In genomic region chr5:162956570-162956969, GRCh38 we compare ENCODE assay signal across 16 cellular contexts.
"Had no signal": no experiment of that assay in that cellular context is flagged by ENCODE, and none has a peak within 500 bp of the region (broad histone marks: within the 10 kb centered on the region; RNA-seq: fewer than 3 reads in every experiment).

No MANE protein-coding gene starts in this region.

- H3K27me3 Mint-ChIP-seq: activated naive CD8-positive, alpha-beta T cell treated with anti-CD3 and anti-CD28 coated beads for 36 hours; dendritic cell treated with granulocyte-macrophage colony-stimulating factor and Interleukin-4, amounts not matched to agents 40 ng/mL and 50 ng/mL, for 4 days; naive thymus-derived CD8-positive, alpha-beta T cell; progenitor cell of endocrine pancreas; stimulated activated memory B cell treated with anti-CD40 and anti-IgM and Interleukin-4, amounts not matched to agents 10 μg/mL and 1 μg/mL and 100 μg/mL, for 72 hours had no signal

- H3K4me1 ChIP-seq: tibial nerve, vagina had no signal

- H3K27me3 ChIP-seq: tibial nerve, vagina had no signal

- H3K4me1 Mint-ChIP-seq: activated naive CD8-positive, alpha-beta T cell treated with anti-CD3 and anti-CD28 coated beads for 36 hours; naive thymus-derived CD8-positive, alpha-beta T cell; stimulated activated memory B cell treated with anti-CD40 and anti-IgM and Interleukin-4, amounts not matched to agents 10 μg/mL and 1 μg/mL and 100 μg/mL, for 72 hours had no signal

- H3K36me3 Mint-ChIP-seq: activated naive CD8-positive, alpha-beta T cell treated with anti-CD3 and anti-CD28 coated beads for 36 hours; naive thymus-derived CD8-positive, alpha-beta T cell; stimulated activated memory B cell treated with anti-CD40 and anti-IgM and Interleukin-4, amounts not matched to agents 10 μg/mL and 1 μg/mL and 100 μg/mL, for 72 hours had no signal

- H3K4me3 ChIP-seq: mucosa of descending colon, smooth muscle cell, tibial nerve, vagina had no signal

- H3K9me3 ChIP-seq: mucosa of descending colon, tibial nerve, vagina had no signal

- H3K4me2 ChIP-seq: smooth muscle cell had no signal

- DNase-seq: activated CD4-positive, alpha-beta T cell treated with anti-CD3 and anti-CD28 coated beads, Interleukin-2, amount 50 U/mL, for 48 hours; activated gamma-delta T cell; activated naive CD8-positive, alpha-beta T cell treated with anti-CD3 and anti-CD28 coated beads for 36 hours; activated T-cell treated with anti-CD3 and anti-CD28 coated beads, Interleukin-2, amount 50 U/mL, for 4 hours; cerebellar nuclear complex; left colon; mucosa of descending colon; naive thymus-derived CD8-positive, alpha-beta T cell; occipital lobe; right cardiac atrium had no signal

- H3K4me3 Mint-ChIP-seq: activated naive CD8-positive, alpha-beta T cell treated with anti-CD3 and anti-CD28 coated beads for 36 hours; activated T-cell treated with anti-CD3 and anti-CD28 coated beads, Interleukin-2, amount 50 U/mL, for 4 hours; dendritic cell treated with granulocyte-macrophage colony-stimulating factor and Interleukin-4, amounts not matched to agents 40 ng/mL and 50 ng/mL, for 4 days; naive thymus-derived CD8-positive, alpha-beta T cell; stimulated activated memory B cell treated with anti-CD40 and anti-IgM and Interleukin-4, amounts not matched to agents 10 μg/mL and 1 μg/mL and 100 μg/mL, for 72 hours had no signal

- H3K27ac ChIP-seq: tibial nerve, vagina had no signal

- H3K36me3 ChIP-seq: tibial nerve, vagina had no signal

- H3K27ac Mint-ChIP-seq: activated naive CD8-positive, alpha-beta T cell treated with anti-CD3 and anti-CD28 coated beads for 36 hours; dendritic cell treated with granulocyte-macrophage colony-stimulating factor and Interleukin-4, amounts not matched to agents 40 ng/mL and 50 ng/mL, for 4 days; naive thymus-derived CD8-positive, alpha-beta T cell; progenitor cell of endocrine pancreas; stimulated activated memory B cell treated with anti-CD40 and anti-IgM and Interleukin-4, amounts not matched to agents 10 μg/mL and 1 μg/mL and 100 μg/mL, for 72 hours had no signal
